Comparison of ENCODE assay signal across 8 cellular contexts in the genomic region with DNA sequence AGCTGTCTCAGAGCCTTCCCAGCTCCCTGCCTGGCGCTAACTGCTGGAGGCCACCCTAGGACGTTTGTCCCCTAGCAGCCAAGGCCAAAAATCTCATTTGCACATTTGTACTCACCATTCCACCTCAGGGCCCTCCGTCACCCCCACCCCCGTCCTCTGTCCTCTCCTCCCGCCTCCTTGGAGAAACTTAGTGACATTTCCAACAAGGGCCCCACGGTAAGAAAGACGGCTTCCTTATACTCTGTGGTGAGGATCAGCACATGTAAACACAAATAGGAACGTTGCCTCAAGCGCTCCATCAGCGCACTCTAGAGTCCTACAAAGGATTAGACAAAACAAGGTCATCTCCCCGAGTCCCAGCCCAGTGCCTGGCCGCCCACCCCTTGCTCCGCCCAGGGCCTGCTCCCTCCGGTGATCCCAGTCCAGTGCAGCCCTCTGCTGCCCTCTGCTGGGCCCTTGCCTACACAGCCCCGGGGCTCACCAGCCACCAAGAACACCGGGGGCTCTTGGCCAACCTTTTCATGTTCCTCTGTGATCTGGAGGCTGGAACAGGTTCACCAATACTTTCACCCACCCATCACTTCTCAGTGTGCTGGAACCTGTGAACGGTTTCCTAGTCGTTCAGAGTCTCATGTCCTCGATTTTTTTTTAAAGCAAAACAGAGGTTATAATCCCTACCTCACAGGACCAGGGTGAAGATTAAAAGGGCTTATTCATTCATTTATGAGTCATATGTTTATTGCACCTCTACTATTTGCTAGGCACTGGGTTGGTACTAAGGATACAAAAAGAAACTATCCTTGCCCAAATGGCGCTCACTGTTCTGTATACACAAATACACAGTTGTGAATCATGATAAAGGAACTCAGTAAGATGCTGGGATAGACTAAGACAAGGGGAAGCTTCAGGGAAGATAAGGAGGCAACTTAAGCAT. TPM values are rescaled to one million over a fixed set of nuclear protein-coding genes. Genes with fewer than 3 reads are reported as not detected.
DNase-seq lines count a peak whose midpoint lies in the region; ATAC-seq and TF ChIP-seq lines count a peak whose summit lies in the region.

No MANE protein-coding gene starts in this region.

- H3K4me3 ChIP-seq in H7 (ENCODE audit: insufficient read depth, low read depth, low read length) (peak overlapping the region; percentile 24), LNCaP clone FGC (ENCODE audit: low read depth, low read length) (peak overlapping the region; percentile 8; the same call in 1 of the 2 replicates), fibroblast of pulmonary artery (replicated peaks; ENCODE audit: low read depth, low read length) (peak overlapping the region; percentile 29)

- peak; percentile 97 for DNase-seq in EL
- DNase-seq in H7, result peak; percentile 91
- peak; percentile 86 for DNase-seq in LNCaP clone FGC (ENCODE audit: low read depth)
- DNase-seq in RPMI8226, result peak; percentile 89
- peak; percentile 76 for DNase-seq in activated T-helper 2 cell treated with anti-CD3 and anti-CD28 coated beads, Interferon-gamma antibody, Interleukin-2, Interleukin-4, amounts not matched to agents 10 μg/mL and 5 μg/mL and 100 μg/mL, durations not matched to agents 14 hours and 24 hours and 36 hours (ENCODE audit: low spot score)
- peak; percentile 98 for DNase-seq in fibroblast of pulmonary artery (ENCODE audit: low read depth)
- DNase-seq in natural killer cell treated with Interleukin-12 subunit alpha and Interleukin-12 subunit beta and Interleukin-15 and Interleukin-18, amount 100 ng/mL, for 72 hours (ENCODE audit: low spot score), result peak; percentile 89
- peak; percentile 88 for DNase-seq in stimulated activated naive B cell treated with anti-CD40 and anti-IgM and Interleukin-4, amounts not matched to agents 10 μg/mL and 1 μg/mL and 100 μg/mL, for 72 hours

- intact Hi-C loops in activated T-helper 2 cell treated with anti-CD3 and anti-CD28 coated beads, Interferon-gamma antibody, Interleukin-2, Interleukin-4, amounts not matched to agents 10 μg/mL and 5 μg/mL and 100 μg/mL, durations not matched to agents 14 hours and 24 hours and 36 hours (cut with micrococcal nuclease), result loop anchor here (1.0 to 5.0 kb wide), 5 partner anchors 81 to 329 kb away; a partner anchor contains a TSS

- H3K36me3 ChIP-seq in H7 (replicated peaks; ENCODE audit: control insufficient read depth, insufficient read depth, low read length), result no peaks in the 10 kb centered on the region

- no peaks in the 10 kb centered on the region for H3K27me3 ChIP-seq in H7 (ENCODE audit: control insufficient read depth, insufficient read depth, low read length)

- TF ChIP-seq CTCF in LNCaP clone FGC (IDR thresholded peaks at IDR 0.05; ENCODE audit: control insufficient read depth, extremely low read depth, insufficient read depth) (peak; percentile 89), fibroblast of pulmonary artery (IDR thresholded peaks at IDR 0.05; ENCODE audit: low read length, missing control alignments) (peak; percentile 95)

- H3K9me3 Mint-ChIP-seq in activated T-helper 2 cell treated with anti-CD3 and anti-CD28 coated beads, Interferon-gamma antibody, Interleukin-2, Interleukin-4, amounts not matched to agents 10 μg/mL and 5 μg/mL and 100 μg/mL, durations not matched to agents 14 hours and 24 hours and 36 hours, result no peaks in the 10 kb centered on the region
- no peaks in the 10 kb centered on the region for H3K9me3 Mint-ChIP-seq in natural killer cell treated with Interleukin-12 subunit alpha and Interleukin-12 subunit beta and Interleukin-15 and Interleukin-18, amount 100 ng/mL, for 72 hours
- no peaks in the 10 kb centered on the region for H3K9me3 Mint-ChIP-seq in stimulated activated naive B cell treated with anti-CD40 and anti-IgM and Interleukin-4, amounts not matched to agents 10 μg/mL and 1 μg/mL and 100 μg/mL, for 72 hours

- peaks cover 13% of the 10 kb centered on the region for H3K27me3 Mint-ChIP-seq in activated T-helper 2 cell treated with anti-CD3 and anti-CD28 coated beads, Interferon-gamma antibody, Interleukin-2, Interleukin-4, amounts not matched to agents 10 μg/mL and 5 μg/mL and 100 μg/mL, durations not matched to agents 14 hours and 24 hours and 36 hours (ENCODE audit: low read depth)
- H3K27me3 Mint-ChIP-seq in natural killer cell treated with Interleukin-12 subunit alpha and Interleukin-12 subunit beta and Interleukin-15 and Interleukin-18, amount 100 ng/mL, for 72 hours, result peaks cover 3 to 5% of the 10 kb centered on the region in 2 donors
- no peaks in the 10 kb centered on the region for H3K27me3 Mint-ChIP-seq in stimulated activated naive B cell treated with anti-CD40 and anti-IgM and Interleukin-4, amounts not matched to agents 10 μg/mL and 1 μg/mL and 100 μg/mL, for 72 hours

- no peaks in the 10 kb centered on the region for H3K36me3 Mint-ChIP-seq in activated T-helper 2 cell treated with anti-CD3 and anti-CD28 coated beads, Interferon-gamma antibody, Interleukin-2, Interleukin-4, amounts not matched to agents 10 μg/mL and 5 μg/mL and 100 μg/mL, durations not matched to agents 14 hours and 24 hours and 36 hours (ENCODE audit: low read depth)
- H3K36me3 Mint-ChIP-seq in natural killer cell treated with Interleukin-12 subunit alpha and Interleukin-12 subunit beta and Interleukin-15 and Interleukin-18, amount 100 ng/mL, for 72 hours, result no peaks in the 10 kb centered on the region
- no peaks in the 10 kb centered on the region for H3K36me3 Mint-ChIP-seq in stimulated activated naive B cell treated with anti-CD40 and anti-IgM and Interleukin-4, amounts not matched to agents 10 μg/mL and 1 μg/mL and 100 μg/mL, for 72 hours

- ATAC-seq in natural killer cell treated with Interleukin-12 subunit alpha and Interleukin-12 subunit beta and Interleukin-15 and Interleukin-18, amount 100 ng/mL, for 72 hours, result peak; percentile 99 to 100
- ATAC-seq in stimulated activated naive B cell treated with anti-CD40 and anti-IgM and Interleukin-4, amounts not matched to agents 10 μg/mL and 1 μg/mL and 100 μg/mL, for 72 hours (replicated peaks), result peak; percentile 100

- no peak overlapping the region for H3K4me3 Mint-ChIP-seq in activated T-helper 2 cell treated with anti-CD3 and anti-CD28 coated beads, Interferon-gamma antibody, Interleukin-2, Interleukin-4, amounts not matched to agents 10 μg/mL and 5 μg/mL and 100 μg/mL, durations not matched to agents 14 hours and 24 hours and 36 hours (ENCODE audit: low read depth)
- H3K4me3 Mint-ChIP-seq in natural killer cell treated with Interleukin-12 subunit alpha and Interleukin-12 subunit beta and Interleukin-15 and Interleukin-18, amount 100 ng/mL, for 72 hours, result peak overlapping the region; percentile 43
- H3K4me3 Mint-ChIP-seq in stimulated activated naive B cell treated with anti-CD40 and anti-IgM and Interleukin-4, amounts not matched to agents 10 μg/mL and 1 μg/mL and 100 μg/mL, for 72 hours, result peak overlapping the region; percentile 67 to 71

- H3K4me1 Mint-ChIP-seq in activated T-helper 2 cell treated with anti-CD3 and anti-CD28 coated beads, Interferon-gamma antibody, Interleukin-2, Interleukin-4, amounts not matched to agents 10 μg/mL and 5 μg/mL and 100 μg/mL, durations not matched to agents 14 hours and 24 hours and 36 hours (ENCODE audit: low read depth), result peaks cover 10% of the 10 kb centered on the region
- H3K4me1 Mint-ChIP-seq in natural killer cell treated with Interleukin-12 subunit alpha and Interleukin-12 subunit beta and Interleukin-15 and Interleukin-18, amount 100 ng/mL, for 72 hours (ENCODE audit: low read depth in 2 of 2), result peaks cover 10 to 12% of the 10 kb centered on the region in 2 donors
- peaks cover 10 to 12% of the 10 kb centered on the region in 2 donors for H3K4me1 Mint-ChIP-seq in stimulated activated naive B cell treated with anti-CD40 and anti-IgM and Interleukin-4, amounts not matched to agents 10 μg/mL and 1 μg/mL and 100 μg/mL, for 72 hours

- no peak overlapping the region for H3K27ac Mint-ChIP-seq in activated T-helper 2 cell treated with anti-CD3 and anti-CD28 coated beads, Interferon-gamma antibody, Interleukin-2, Interleukin-4, amounts not matched to agents 10 μg/mL and 5 μg/mL and 100 μg/mL, durations not matched to agents 14 hours and 24 hours and 36 hours
- peak overlapping the region; percentile 4 to 22 for H3K27ac Mint-ChIP-seq in natural killer cell treated with Interleukin-12 subunit alpha and Interleukin-12 subunit beta and Interleukin-15 and Interleukin-18, amount 100 ng/mL, for 72 hours
- peak overlapping the region; percentile 72 for H3K27ac Mint-ChIP-seq in stimulated activated naive B cell treated with anti-CD40 and anti-IgM and Interleukin-4, amounts not matched to agents 10 μg/mL and 1 μg/mL and 100 μg/mL, for 72 hours

RNA-seq across cellular contexts. Expression of a gene that starts 15.2 kb away (rescaled TPM):
- 20.5 and 21.5 TPM in 2 replicates for total RNA-seq in H7 (2014; rRNA removed; shearing (Covaris generic))
- 41.5 and 43.5 TPM in 2 replicates for total RNA-seq in activated T-helper 2 cell treated with anti-CD3 and anti-CD28 coated beads, Interferon-gamma antibody, Interleukin-2, Interleukin-4, amounts not matched to agents 10 μg/mL and 5 μg/mL and 100 μg/mL, durations not matched to agents 14 hours and 24 hours and 36 hours
- 10 to 100 TPM; 42.9 to 45.7 TPM for total RNA-seq in natural killer cell treated with Interleukin-12 subunit alpha and Interleukin-12 subunit beta and Interleukin-15 and Interleukin-18, amount 100 ng/mL, for 72 hours

RNA-seq across cellular contexts. Expression of a gene that starts 42.2 kb away (rescaled TPM):
- 3.0 and 4.5 TPM in 2 replicates for total RNA-seq in H7 (2014; rRNA removed; shearing (Covaris generic))
- total RNA-seq in activated T-helper 2 cell treated with anti-CD3 and anti-CD28 coated beads, Interferon-gamma antibody, Interleukin-2, Interleukin-4, amounts not matched to agents 10 μg/mL and 5 μg/mL and 100 μg/mL, durations not matched to agents 14 hours and 24 hours and 36 hours, result not detected in 2 replicates
- not detected for total RNA-seq in natural killer cell treated with Interleukin-12 subunit alpha and Interleukin-12 subunit beta and Interleukin-15 and Interleukin-18, amount 100 ng/mL, for 72 hours

Comparison
In these comparisons a context has a peak if more than half of its experiments do, and no peak if none do; other contexts are left out.
1. Peak in every context shown above with its lines: DNase-seq, ATAC-seq and H3K4me3 ChIP-seq.